19 cellular contexts compared by ENCODE assay signal in the genomic region with DNA sequence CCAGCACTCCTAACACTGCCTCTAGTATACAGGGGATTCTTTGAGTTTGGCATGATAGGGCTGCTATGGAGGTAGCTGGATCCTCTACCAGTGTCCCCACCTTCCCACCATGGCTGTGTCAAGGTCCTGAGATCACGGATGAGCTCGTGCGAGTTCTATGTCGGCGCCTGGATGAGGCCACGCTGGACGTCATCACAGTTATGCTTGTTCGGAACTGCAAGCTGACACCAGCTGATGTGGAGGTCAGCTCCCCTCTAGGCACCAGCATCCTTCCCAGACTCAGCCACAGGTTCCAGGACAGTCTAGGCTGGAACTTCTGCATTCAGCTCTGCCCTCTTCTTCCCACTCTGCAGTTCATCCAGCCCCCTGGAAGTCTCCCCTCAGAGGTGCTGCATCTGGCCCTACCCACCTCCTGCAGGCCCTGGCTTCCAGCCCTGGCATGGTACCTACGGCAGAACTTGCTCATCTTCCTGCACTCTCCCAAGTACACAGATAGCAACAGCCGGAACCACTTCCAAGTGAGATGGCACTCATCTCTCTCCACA. TPM values are rescaled to one million over a fixed set of nuclear protein-coding genes. Genes with fewer than 3 reads are reported as not detected.
DNase-seq lines count a peak whose midpoint lies in the region; ATAC-seq and TF ChIP-seq lines count a peak whose summit lies in the region.
"Had no signal": no experiment of that assay in that cellular context is flagged by ENCODE, and none has a peak within 500 bp of the region (broad histone marks: within the 10 kb centered on the region; RNA-seq: fewer than 3 reads in every experiment).

No MANE protein-coding gene starts in this region.

- TF ChIP-seq CTCF in endothelial cell (IDR thresholded peaks at IDR 0.05; ENCODE audit: unreplicated experiment) (no peak), uterus (IDR thresholded peaks at IDR 0.05) (no peak), upper lobe of left lung (IDR thresholded peaks at IDR 0.05) (no peak)

- H3K9me3 Mint-ChIP-seq in endothelial cell (ENCODE audit: unreplicated experiment): no peaks in the 10 kb centered on the region
- H3K9me3 Mint-ChIP-seq: HFFc6 had no signal

- H3K4me1 ChIP-seq in uterus (no peaks in the 10 kb centered on the region), upper lobe of left lung (peaks cover 0 to 7% (median 3%) of the 10 kb centered on the region in 4 donors)

- H3K9me3 ChIP-seq in uterus (no peaks in the 10 kb centered on the region), upper lobe of left lung (no peaks in the 10 kb centered on the region)

- intact Hi-C loops in cardiac septum (cut with DNase I) (no loop called here), Right ventricle myocardium inferior (cut with DNase I) (no loop called here), sciatic nerve (cut with DNase I) (no loop called here), uterus (cut with DNase I; ENCODE audit: low total_unique reads) (no loop called here)

- H3K4me3 Mint-ChIP-seq in endothelial cell (ENCODE audit: unreplicated experiment): peak overlapping the region; percentile 77
- H3K4me3 Mint-ChIP-seq: HFFc6 had no signal

- WGBS in upper lobe of left lung, 2 donors: 96% methylated on average over 10 of the region's 10 CpGs

- no peaks in the 10 kb centered on the region for H3K36me3 ChIP-seq in uterus
- H3K36me3 ChIP-seq in upper lobe of left lung: peaks cover 0 to 88% (median 76%) of the 10 kb centered on the region in 4 donors

- no peak overlapping the region for H3K27ac Mint-ChIP-seq in endothelial cell (ENCODE audit: unreplicated experiment)
- H3K27ac Mint-ChIP-seq: HFFc6 had no signal

- no peaks in the 10 kb centered on the region for H3K27me3 ChIP-seq in uterus
- H3K27me3 ChIP-seq in upper lobe of left lung: no peaks in the 10 kb centered on the region

- no peak for TF ChIP-seq POLR2A in uterus (IDR thresholded peaks at IDR 0.05)
- TF ChIP-seq POLR2A in upper lobe of left lung (IDR thresholded peaks at IDR 0.05): no peak

- H3K27me3 Mint-ChIP-seq in endothelial cell (ENCODE audit: unreplicated experiment): no peaks in the 10 kb centered on the region

- peaks cover 55% of the 10 kb centered on the region for H3K36me3 Mint-ChIP-seq in endothelial cell (ENCODE audit: low read depth, unreplicated experiment)

- H3K27ac ChIP-seq in uterus (no peak overlapping the region), upper lobe of left lung (no peak overlapping the region)
- H3K27ac ChIP-seq: C4-2B had no signal

- no peak for ATAC-seq in Right ventricle myocardium inferior
- no peak for ATAC-seq in sciatic nerve
- ATAC-seq in upper lobe of left lung (ENCODE audit: low FRiP score in 2 of 2): no peak

- H3K4me3 ChIP-seq in uterus: no peak overlapping the region
- H3K4me3 ChIP-seq in upper lobe of left lung: no peak overlapping the region

- no peaks in the 10 kb centered on the region for H3K4me1 Mint-ChIP-seq in endothelial cell (ENCODE audit: unreplicated experiment)

- peak; percentile 60 for DNase-seq in cardiac septum (ENCODE audit: low spot score)
- no peak for DNase-seq in Right ventricle myocardium inferior (ENCODE audit: missing footprints)
- no peak for DNase-seq in endothelial cell (ENCODE audit: low spot score)
- DNase-seq in sciatic nerve (ENCODE audit: low spot score): peak; percentile 53
- DNase-seq in uterus: peak; percentile 10 to 14
- no peak for DNase-seq in activated CD4-positive, alpha-beta T cell treated with anti-CD3 and anti-CD28 coated beads for 1 hour
- DNase-seq in stimulated activated CD4-positive, alpha-beta T cell treated with anti-CD3 and anti-CD28 coated beads, Interleukin-4, amount 100 ng/mL, for 1 hour: no peak
- DNase-seq in upper lobe of left lung: no peak
- DNase-seq: ACHN, AML-193, DMS79, HFFc6, NCI-H1048, NCI-H1436, NCI-H1930, NCI-H226, NCI-H524, SIG-M5 had no signal

- no peak for TF ChIP-seq EP300 in upper lobe of left lung (IDR thresholded peaks at IDR 0.05)

RNA-seq across cellular contexts. Expression of a gene that starts 15.1 kb away (rescaled TPM):
- total RNA-seq in cardiac septum: 26.3 TPM
- 20.2 TPM for total RNA-seq in Right ventricle myocardium inferior
- 47.8 TPM for total RNA-seq in endothelial cell (ENCODE audit: unreplicated experiment)
- total RNA-seq in sciatic nerve: 63.6 TPM
- 10 to 100 TPM; 34.8 to 84.7 (median 70.5) TPM for total RNA-seq in uterus
- total RNA-seq in upper lobe of left lung: 100 to 1,000 TPM in 2 of 6 donors, 10 to 100 TPM in 4; 63.3 to 259 (median 68.8) TPM

RNA-seq across cellular contexts. Expression of a gene that starts 48.9 kb away (rescaled TPM):
- total RNA-seq in cardiac septum (35.7 TPM), Right ventricle myocardium inferior (22.5 TPM), endothelial cell (ENCODE audit: unreplicated experiment) (43.2 TPM), sciatic nerve (86.6 TPM), uterus (100 to 1,000 TPM in 1 of 4 donors, 10 to 100 TPM in 3; 15.6 to 128 (median 31.0) TPM), upper lobe of left lung (100 to 1,000 TPM in 1 of 6 donors, 10 to 100 TPM in 5; 33.3 to 184 (median 57.0) TPM)

RNA-seq across cellular contexts. Expression of a gene that starts 49.0 kb away (rescaled TPM):
- 17.9 TPM for total RNA-seq in cardiac septum
- total RNA-seq in Right ventricle myocardium inferior: 18.0 TPM
- 19.5 TPM for total RNA-seq in endothelial cell (ENCODE audit: unreplicated experiment)
- total RNA-seq in sciatic nerve: 30.8 TPM
- 10 to 100 TPM; 19.4 to 33.9 (median 28.5) TPM for total RNA-seq in uterus
- total RNA-seq in upper lobe of left lung: 10 to 100 TPM; 13.8 to 59.7 (median 38.4) TPM

Comparison
In these comparisons a context has a peak if more than half of its experiments do, and no peak if none do; other contexts are left out.
1. DNase-seq: peak in cardiac septum (single experiment), sciatic nerve (single experiment) and uterus (2 of 2); none in Right ventricle myocardium inferior (single experiment), endothelial cell (single experiment), activated CD4-positive, alpha-beta T cell treated with anti-CD3 and anti-CD28 coated beads for 1 hour (single experiment), stimulated activated CD4-positive, alpha-beta T cell treated with anti-CD3 and anti-CD28 coated beads, Interleukin-4, amount 100 ng/mL, for 1 hour (single experiment) and upper lobe of left lung (0 of 2).